24 cellular contexts compared by ENCODE assay signal in genomic region chr5:138832218-138832617, GRCh38. TPM values are rescaled to one million over a fixed set of nuclear protein-coding genes. Genes with fewer than 3 reads are reported as not detected.
DNase-seq lines count a peak whose midpoint lies in the region; ATAC-seq and TF ChIP-seq lines count a peak whose summit lies in the region.
"Had no signal": no experiment of that assay in that cellular context is flagged by ENCODE, and none has a peak within 500 bp of the region (broad histone marks: within the 10 kb centered on the region; RNA-seq: fewer than 3 reads in every experiment).

No MANE protein-coding gene starts in this region.

- H3K27ac ChIP-seq in GM23248 (0 out of 2 replicates have a peak overlapping the region, but pooled peaks have one; percentile 1), left lung (no peak overlapping the region), A673 (ENCODE audit: low read depth, low read length, poor library complexity, severe bottlenecking) (no peak overlapping the region)
- H3K27ac ChIP-seq: left ventricle myocardium inferior, thoracic aorta had no signal

- no peaks in the 10 kb centered on the region for H3K9me3 ChIP-seq in GM23248 (ENCODE audit: low read depth)
- no peaks in the 10 kb centered on the region for H3K9me3 ChIP-seq in Loucy (ENCODE audit: insufficient read depth, low read depth, low read length)
- H3K9me3 ChIP-seq in left lung = no peaks in the 10 kb centered on the region
- no peaks in the 10 kb centered on the region for H3K9me3 ChIP-seq in A673 (ENCODE audit: low read depth, low read length, poor library complexity, severe bottlenecking)
- H3K9me3 ChIP-seq: adrenal gland, left ventricle myocardium inferior, thoracic aorta had no signal

- no peak overlapping the region for H3K4me3 Mint-ChIP-seq in Calu3 (ENCODE audit: low read depth, unreplicated experiment)
- H3K4me3 Mint-ChIP-seq in T-helper 2 cell treated with Interferon-gamma antibody and Interleukin-4, amounts not matched to agents 5 μg/mL and 100 μg/mL, for 36 hours = no peak overlapping the region
- H3K4me3 Mint-ChIP-seq: activated CD8-positive, alpha-beta memory T cell treated with anti-CD3 and anti-CD28 coated beads, Interleukin-2, amount 10 ng/mL, durations not matched to agents 7 days and 5 days; naive B cell; T-helper 1 cell treated with Interleukin-12 subunit alpha and Interleukin-12 subunit beta and Interleukin-4 antibody, amounts not matched to agents 30 μg/mL and 1 μg/mL, for 36 hours had no signal

- H3K79me2 ChIP-seq in GM23248 (ENCODE audit: insufficient read depth) (peaks cover 90% of the 10 kb centered on the region), Loucy (ENCODE audit: insufficient read depth, low read length) (no peaks in the 10 kb centered on the region)

- H3K36me3 Mint-ChIP-seq in Calu3 (ENCODE audit: insufficient read depth, unreplicated experiment) = peaks cover 36% of the 10 kb centered on the region
- peaks cover 3% of the 10 kb centered on the region for H3K36me3 Mint-ChIP-seq in T-helper 2 cell treated with Interferon-gamma antibody and Interleukin-4, amounts not matched to agents 5 μg/mL and 100 μg/mL, for 36 hours (ENCODE audit: low read depth)

- intact Hi-C loops in left lung (cut with DNase I) = no loop called here
- intact Hi-C loops in Calu3 (cut with micrococcal nuclease; ENCODE audit: unreplicated experiment) = no loop called here
- intact Hi-C loops in A673 (cut with micrococcal nuclease; ENCODE audit: unreplicated experiment) = no loop called here

- in situ Hi-C loops in GM23248 (cut with MboI) = no loop called here
- in situ Hi-C loops in astrocyte of the cerebellum (cut with HindIII; ENCODE audit: low sequenced_read_pairs) = no loop called here

- peak; percentile 17 for ATAC-seq in left lung
- ATAC-seq: activated CD4-positive, CD25-positive, alpha-beta regulatory T cell treated with anti-CD3 and anti-CD28 coated beads, Interleukin-2, amount 50 U/mL, for 24 hours; activated CD8-positive, alpha-beta memory T cell treated with anti-CD3 and anti-CD28 coated beads, Interleukin-2, amount 10 ng/mL, durations not matched to agents 7 days and 5 days; Right ventricle myocardium inferior had no signal

- H3K9me2 ChIP-seq in GM23248 (ENCODE audit: insufficient read depth) (no peaks in the 10 kb centered on the region), Loucy (replicated peaks; ENCODE audit: low read depth, low read length) (no peaks in the 10 kb centered on the region)

- H3K4me1 Mint-ChIP-seq in Calu3 (ENCODE audit: low read depth, unreplicated experiment) = peaks cover 27% of the 10 kb centered on the region
- peaks cover 5% of the 10 kb centered on the region for H3K4me1 Mint-ChIP-seq in T-helper 2 cell treated with Interferon-gamma antibody and Interleukin-4, amounts not matched to agents 5 μg/mL and 100 μg/mL, for 36 hours (ENCODE audit: low read depth)

- no peak overlapping the region for H3K27ac Mint-ChIP-seq in Calu3 (ENCODE audit: unreplicated experiment)
- no peak overlapping the region for H3K27ac Mint-ChIP-seq in T-helper 2 cell treated with Interferon-gamma antibody and Interleukin-4, amounts not matched to agents 5 μg/mL and 100 μg/mL, for 36 hours
- H3K27ac Mint-ChIP-seq: activated CD8-positive, alpha-beta memory T cell treated with anti-CD3 and anti-CD28 coated beads, Interleukin-2, amount 10 ng/mL, durations not matched to agents 7 days and 5 days; T-helper 1 cell treated with Interleukin-12 subunit alpha and Interleukin-12 subunit beta and Interleukin-4 antibody, amounts not matched to agents 30 μg/mL and 1 μg/mL, for 36 hours had no signal

- H3K4me2 ChIP-seq in GM23248 (ENCODE audit: unreplicated experiment) (no peak overlapping the region), Loucy (ENCODE audit: low read depth, low read length, poor library complexity, severe bottlenecking) (peak overlapping the region; percentile 2)

- POLR2A ChIA-PET in A673 (lab: Charles Lee; ENCODE audit: low non-redundant PET) = no interaction called here

- 96 to 97% methylated on average over 2 of the region's 2 CpGs for WGBS in GM23248 (ENCODE audit: low coverage in 1 of 2, low lambda C conversion rate in 2 of 2, missing lambda C conversion rate in 2 of 2), 2 experiments

- no peaks in the 10 kb centered on the region for H3K27me3 Mint-ChIP-seq in Calu3 (ENCODE audit: unreplicated experiment)
- H3K27me3 Mint-ChIP-seq in T-helper 2 cell treated with Interferon-gamma antibody and Interleukin-4, amounts not matched to agents 5 μg/mL and 100 μg/mL, for 36 hours (ENCODE audit: low read depth) = no peaks in the 10 kb centered on the region
- H3K27me3 Mint-ChIP-seq: activated CD8-positive, alpha-beta memory T cell treated with anti-CD3 and anti-CD28 coated beads, Interleukin-2, amount 10 ng/mL, durations not matched to agents 7 days and 5 days; naive B cell had no signal

- H3F3A ChIP-seq in GM23248 (ENCODE audit: insufficient read depth) (peaks cover 44% of the 10 kb centered on the region), Loucy (ENCODE audit: low read depth) (no peaks in the 10 kb centered on the region)

- H4K20me1 ChIP-seq in GM23248 (ENCODE audit: insufficient read depth) = 0 out of 2 replicates have a peak, but pooled peaks cover 5% of the 10 kb centered on the region
- peaks cover 6% of the 10 kb centered on the region for H4K20me1 ChIP-seq in Loucy (ENCODE audit: insufficient read depth, low read length, poor library complexity, severe bottlenecking)

- CTCF ChIA-PET in Calu3 (lab: Charles Lee) (no interaction called here), A673 (lab: Charles Lee) (no interaction called here)

- no peak overlapping the region for H3K4me3 ChIP-seq in GM23248
- H3K4me3 ChIP-seq in Loucy (ENCODE audit: low read length, poor library complexity, severe bottlenecking) = no peak overlapping the region
- H3K4me3 ChIP-seq in astrocyte of the cerebellum (ENCODE audit: low read depth, low read length) = no peak overlapping the region
- no peak overlapping the region for H3K4me3 ChIP-seq in left lung
- no peak overlapping the region for H3K4me3 ChIP-seq in A673 (ENCODE audit: low read depth, low read length, poor library complexity, severe bottlenecking)
- H3K4me3 ChIP-seq: adrenal gland, left ventricle myocardium inferior, thoracic aorta had no signal

- no peaks in the 10 kb centered on the region for H3K27me3 ChIP-seq in GM23248 (replicated peaks; ENCODE audit: insufficient read depth)
- H3K27me3 ChIP-seq in Loucy (ENCODE audit: insufficient read depth, low read length, poor library complexity, severe bottlenecking) = no peaks in the 10 kb centered on the region
- no peaks in the 10 kb centered on the region for H3K27me3 ChIP-seq in left lung
- H3K27me3 ChIP-seq in A673 (replicated peaks; ENCODE audit: insufficient read depth, low read depth, low read length, poor library complexity) = no peaks in the 10 kb centered on the region
- H3K27me3 ChIP-seq: adrenal gland had no signal

- H3K4me1 ChIP-seq in GM23248 (ENCODE audit: insufficient read depth) (peaks cover 26% of the 10 kb centered on the region), Loucy (ENCODE audit: insufficient read depth, low read length, poor library complexity, severe bottlenecking) (peaks cover 14% of the 10 kb centered on the region), left lung (peaks cover 0 to 21% of the 10 kb centered on the region in 2 donors), A673 (ENCODE audit: insufficient read depth, low read length, poor library complexity, severe bottlenecking) (no peaks in the 10 kb centered on the region)

- H3K9me3 Mint-ChIP-seq in Calu3 (ENCODE audit: low read depth, unreplicated experiment) = no peaks in the 10 kb centered on the region
- H3K9me3 Mint-ChIP-seq in T-helper 2 cell treated with Interferon-gamma antibody and Interleukin-4, amounts not matched to agents 5 μg/mL and 100 μg/mL, for 36 hours = no peaks in the 10 kb centered on the region
- H3K9me3 Mint-ChIP-seq: naive B cell; T-helper 1 cell treated with Interleukin-12 subunit alpha and Interleukin-12 subunit beta and Interleukin-4 antibody, amounts not matched to agents 30 μg/mL and 1 μg/mL, for 36 hours had no signal

- H3K36me3 ChIP-seq in GM23248 (ENCODE audit: low read depth) = peaks cover 9% of the 10 kb centered on the region; the same call in 1 of the 2 replicates
- peaks cover 8% of the 10 kb centered on the region; the same call in 1 of the 2 replicates for H3K36me3 ChIP-seq in Loucy (ENCODE audit: insufficient read depth, low read length)
- H3K36me3 ChIP-seq in left lung = peaks cover 0 to 22% of the 10 kb centered on the region in 2 donors
- no peaks in the 10 kb centered on the region for H3K36me3 ChIP-seq in A673 (ENCODE audit: insufficient read depth, low read length, poor library complexity, severe bottlenecking)

- BruUV-seq in Calu3 (replicated peaks; lab: Mats Ljungman, UMichigan) (no TSS peak), A673 (replicated peaks; lab: Mats Ljungman, UMichigan) (no TSS peak)

- H2AFZ ChIP-seq in GM23248 (no peak overlapping the region), Loucy (ENCODE audit: low read length) (no peak overlapping the region)

- no peak overlapping the region for H3K9ac ChIP-seq in GM23248
- H3K9ac ChIP-seq in Loucy (ENCODE audit: low read depth, low read length, poor library complexity, severe bottlenecking) = no peak overlapping the region

- TF ChIP-seq CTCF in Loucy (conservative IDR thresholded peaks at IDR 0.05; ENCODE audit: low read length) (no peak), astrocyte of the cerebellum (IDR thresholded peaks at IDR 0.05; ENCODE audit: low read depth, low read length, missing control alignments) (no peak), left lung (IDR thresholded peaks at IDR 0.05) (no peak), Calu3 (IDR thresholded peaks at IDR 0.05; ENCODE audit: unreplicated experiment) (no peak), A673 (conservative IDR thresholded peaks at IDR 0.05; ENCODE audit: low read depth, low read length) (no peak)

- DNase-seq in GM23248 (peak; percentile 38), astrocyte of the cerebellum (ENCODE audit: low read depth) (peak; percentile 29), left lung (no peak), Calu3 (no peak), A673 (ENCODE audit: low spot score) (no peak)
- no peak for DNase-seq in stimulated activated CD4-positive, alpha-beta T cell treated with anti-CD3 and anti-CD28 coated beads, Interleukin-4, amount 100 ng/mL, for 4 hours
- DNase-seq in T-helper 2 cell treated with Interferon-gamma antibody and Interleukin-4, amounts not matched to agents 5 μg/mL and 100 μg/mL, for 36 hours (ENCODE audit: low spot score) = no peak
- DNase-seq: activated CD8-positive, alpha-beta memory T cell treated with anti-CD3 and anti-CD28 coated beads, Interleukin-2, amount 10 ng/mL, durations not matched to agents 7 days and 5 days; adrenal gland; AML-193; GF-D8; left ventricle myocardium inferior; naive B cell; NCI-H1694; NCI-H226; NK-92 treated with Interleukin-12 subunit alpha and Interleukin-12 subunit beta, amount 100 ng/mL, for 24 hours; posterior cingulate gyrus; small intestine had no signal

RNA-seq across cellular contexts. Expression of gene LRRTM2, which starts 42.9 kb away (rescaled TPM):
- total RNA-seq in GM23248 (2014; rRNA removed; shearing (Covaris generic)) = 0.11 and 0.38 TPM in 2 replicates
- polyA plus RNA-seq in GM23248 (2016; fragmentation: Nextera tagmentation; extraction: Ambion mirVana) = 0.22 and 0.71 TPM in 2 replicates
- under 1 TPM; 0.16 to 0.38 TPM for total RNA-seq in left lung
- total RNA-seq in Calu3 (2022) = not detected in 2 replicates
- 0.39 and 0.67 TPM in 2 replicates for total RNA-seq in A673 (2021)
- total RNA-seq: chondrocyte, left ventricle myocardium inferior, Right ventricle myocardium inferior had no signal

Comparison
In these comparisons a context has a peak if more than half of its experiments do, and no peak if none do; other contexts are left out.
1. DNase-seq: peak in GM23248 (single experiment) and astrocyte of the cerebellum (single experiment); none in left lung (0 of 2), stimulated activated CD4-positive, alpha-beta T cell treated with anti-CD3 and anti-CD28 coated beads, Interleukin-4, amount 100 ng/mL, for 4 hours (0 of 2), Calu3 (single experiment), A673 (single experiment) and T-helper 2 cell treated with Interferon-gamma antibody and Interleukin-4, amounts not matched to agents 5 μg/mL and 100 μg/mL, for 36 hours (single experiment).